ENCODE assay signal across 20 cellular contexts in the genomic region with DNA sequence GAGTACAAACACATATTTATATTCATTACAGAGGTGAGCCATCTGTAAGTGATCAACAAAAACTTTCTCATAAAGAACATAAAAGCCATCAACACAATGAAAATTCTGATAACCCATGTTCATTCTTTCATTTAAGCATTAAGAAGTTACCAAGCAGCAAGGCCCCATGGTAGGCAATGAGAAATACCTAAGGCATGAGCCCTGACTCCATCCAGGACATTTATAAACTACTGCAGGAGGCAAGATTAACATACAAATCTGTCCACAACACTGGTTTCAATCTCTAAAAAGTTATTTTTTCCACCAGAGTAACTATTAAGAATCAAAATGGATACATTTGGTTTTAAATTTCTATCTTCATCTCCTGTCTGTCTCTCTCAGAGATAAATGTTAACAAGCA.
A peak's percentile ranks its signal among the peaks of the same experiment; 100 is the strongest.
DNase-seq lines count a peak whose midpoint lies in the region; ATAC-seq, FAIRE-seq and TF ChIP-seq lines count a peak whose summit lies in the region.
"Had no signal": no experiment of that assay in that cellular context is flagged by ENCODE, and none has a peak within 500 bp of the region (broad histone marks: within the 10 kb centered on the region; RNA-seq: fewer than 3 reads in every experiment).

No MANE protein-coding gene starts in this region.

- H3K4me1 Mint-ChIP-seq in activated CD8-positive, alpha-beta T cell treated with anti-CD3 and anti-CD28 coated beads, Interleukin-2, amount 10 ng/mL, durations not matched to agents 7 days and 5 days (ENCODE audit: low read depth) = peaks cover under 1% of the 10 kb centered on the region

- H3K36me3 Mint-ChIP-seq in activated CD8-positive, alpha-beta T cell treated with anti-CD3 and anti-CD28 coated beads, Interleukin-2, amount 10 ng/mL, durations not matched to agents 7 days and 5 days (ENCODE audit: low read depth) = no peaks in the 10 kb centered on the region

- intact Hi-C loops in sigmoid colon (cut with DNase I) = no loop called here

- no peaks in the 10 kb centered on the region for H3K9me3 ChIP-seq in sigmoid colon
- H3K9me3 ChIP-seq: breast epithelium, ovary had no signal

- TF ChIP-seq CTCF in D721Med (IDR thresholded peaks at IDR 0.05; ENCODE audit: insufficient read depth, missing control alignments) (no peak), fibroblast of villous mesenchyme (IDR thresholded peaks at IDR 0.05; ENCODE audit: insufficient read depth, low read depth, low read length) (no peak), sigmoid colon (IDR thresholded peaks at IDR 0.05) (no peak)

- POLR2A ChIA-PET in activated CD8-positive, alpha-beta T cell treated with anti-CD3 and anti-CD28 coated beads, Interleukin-2, amount 10 ng/mL, durations not matched to agents 7 days and 5 days (lab: Charles Lee) = no interaction called here

- H3K27me3 ChIP-seq in sigmoid colon = no peaks in the 10 kb centered on the region
- H3K27me3 ChIP-seq: breast epithelium, ovary had no signal

- CTCF ChIA-PET in activated CD8-positive, alpha-beta T cell treated with anti-CD3 and anti-CD28 coated beads, Interleukin-2, amount 10 ng/mL, durations not matched to agents 7 days and 5 days (lab: Charles Lee) = no interaction called here

- DNase-seq in D721Med (ENCODE audit: insufficient read length, low spot score) (no peak), amniotic epithelial cell (ENCODE audit: low read depth) (peak; percentile 51), fibroblast of villous mesenchyme (ENCODE audit: low read depth) (peak; percentile 21), sigmoid colon (no peak)
- no peak for DNase-seq in activated CD8-positive, alpha-beta T cell treated with anti-CD3 and anti-CD28 coated beads, Interleukin-2, amount 10 ng/mL, durations not matched to agents 7 days and 5 days
- DNase-seq: activated CD4-positive, alpha-beta T cell treated with anti-CD3 and anti-CD28 coated beads for 1 hour; activated CD8-positive, alpha-beta memory T cell treated with anti-CD3 and anti-CD28 coated beads, Interleukin-2, amount 50 U/mL, for 48 hours; activated naive CD4-positive, alpha-beta T cell treated with Interleukin-2 at 50 U/mL for 16 hours; C1 segment of cervical spinal cord; DMS79; effector CD8-positive, alpha-beta T cell; immature natural killer cell; NCI-H1694 had no signal

- no peak overlapping the region for H3K27ac Mint-ChIP-seq in activated CD8-positive, alpha-beta T cell treated with anti-CD3 and anti-CD28 coated beads, Interleukin-2, amount 10 ng/mL, durations not matched to agents 7 days and 5 days
- H3K27ac Mint-ChIP-seq: immature natural killer cell; stimulated activated naive CD8-positive, alpha-beta T cell treated with anti-CD3 and anti-CD28 coated beads, Interleukin-15, Interleukin-2, amounts not matched to agents 100 ng/mL and 50 ng/mL, for 24 hours; T-helper 1 cell treated with Interleukin-12 subunit alpha and Interleukin-12 subunit beta and Interleukin-4 antibody, amounts not matched to agents 30 μg/mL and 1 μg/mL, for 36 hours had no signal

- peak overlapping the region; percentile 33 to 72 (median 64) for H3K27ac ChIP-seq in sigmoid colon
- H3K27ac ChIP-seq: breast epithelium, ovary had no signal

- peaks cover 5% of the 10 kb centered on the region for H3K27me3 Mint-ChIP-seq in activated CD8-positive, alpha-beta T cell treated with anti-CD3 and anti-CD28 coated beads, Interleukin-2, amount 10 ng/mL, durations not matched to agents 7 days and 5 days (ENCODE audit: low read depth)
- H3K27me3 Mint-ChIP-seq: stimulated activated naive CD8-positive, alpha-beta T cell treated with anti-CD3 and anti-CD28 coated beads, Interleukin-15, Interleukin-2, amounts not matched to agents 100 ng/mL and 50 ng/mL, for 24 hours had no signal

- TF ChIP-seq EP300 in sigmoid colon (IDR thresholded peaks at IDR 0.05) = no peak

- no peak for ATAC-seq in GM18873 (IDR thresholded peaks at IDR 0.05; ENCODE audit: low FRiP score, unreplicated experiment)
- ATAC-seq in activated CD8-positive, alpha-beta T cell treated with anti-CD3 and anti-CD28 coated beads, Interleukin-2, amount 10 ng/mL, durations not matched to agents 7 days and 5 days = no peak
- no peak for ATAC-seq in HG03432 (IDR thresholded peaks at IDR 0.05; ENCODE audit: unreplicated experiment)

- H3K4me3 ChIP-seq in fibroblast of villous mesenchyme (ENCODE audit: low read depth, low read length) (no peak overlapping the region), sigmoid colon (no peak overlapping the region)
- H3K4me3 ChIP-seq: breast epithelium, ovary had no signal

- H3K4me3 Mint-ChIP-seq in activated CD8-positive, alpha-beta T cell treated with anti-CD3 and anti-CD28 coated beads, Interleukin-2, amount 10 ng/mL, durations not matched to agents 7 days and 5 days = no peak overlapping the region
- H3K4me3 Mint-ChIP-seq: immature natural killer cell; stimulated activated naive CD8-positive, alpha-beta T cell treated with anti-CD3 and anti-CD28 coated beads, Interleukin-15, Interleukin-2, amounts not matched to agents 100 ng/mL and 50 ng/mL, for 24 hours; T-helper 1 cell treated with Interleukin-12 subunit alpha and Interleukin-12 subunit beta and Interleukin-4 antibody, amounts not matched to agents 30 μg/mL and 1 μg/mL, for 36 hours had no signal

- H3K36me3 ChIP-seq in sigmoid colon = no peaks in the 10 kb centered on the region
- H3K36me3 ChIP-seq: breast epithelium, ovary had no signal

- peaks cover 0 to 68% (median 52%) of the 10 kb centered on the region in 4 donors for H3K4me1 ChIP-seq in sigmoid colon
- H3K4me1 ChIP-seq: breast epithelium had no signal

- FAIRE-seq in D721Med (lab: Jason Lieb, UNC) = peak; percentile 75
- FAIRE-seq: HTR-8/SVneo had no signal

- no peaks in the 10 kb centered on the region for H3K9me3 Mint-ChIP-seq in activated CD8-positive, alpha-beta T cell treated with anti-CD3 and anti-CD28 coated beads, Interleukin-2, amount 10 ng/mL, durations not matched to agents 7 days and 5 days (ENCODE audit: insufficient read depth)
- H3K9me3 Mint-ChIP-seq: immature natural killer cell; stimulated activated naive CD8-positive, alpha-beta T cell treated with anti-CD3 and anti-CD28 coated beads, Interleukin-15, Interleukin-2, amounts not matched to agents 100 ng/mL and 50 ng/mL, for 24 hours; T-helper 1 cell treated with Interleukin-12 subunit alpha and Interleukin-12 subunit beta and Interleukin-4 antibody, amounts not matched to agents 30 μg/mL and 1 μg/mL, for 36 hours had no signal

- TF ChIP-seq POLR2A in sigmoid colon (IDR thresholded peaks at IDR 0.05) = no peak

Comparison
In these comparisons a context has a peak if more than half of its experiments do, and no peak if none do; other contexts are left out.
1. DNase-seq: peak in amniotic epithelial cell (single experiment) and fibroblast of villous mesenchyme (single experiment); none in D721Med (single experiment), sigmoid colon (single experiment) and activated CD8-positive, alpha-beta T cell treated with anti-CD3 and anti-CD28 coated beads, Interleukin-2, amount 10 ng/mL, durations not matched to agents 7 days and 5 days (single experiment).